Comparison of ENCODE assay signal across 1 cellular context in genomic region chrX:153578200-153578835, GRCh38.
TF ChIP-seq lines count a peak whose summit lies in the region.

No MANE protein-coding gene starts in this region.

TF ChIP-seq in HepG2, 621 proteins besides CTCF, POLR2A, EP300 and RAD21 (continued from another document):
- TF ChIP-seq ZBTB34 (CRISPR knock-in tag; IDR thresholded peaks at IDR 0.05) (no peak), AKNA (CRISPR knock-in tag; IDR thresholded peaks at IDR 0.05; ENCODE audit: borderline replicate concordance) (no peak), JUND (CRISPR knock-in tag; IDR thresholded peaks at IDR 0.05) (no peak), TFE3 (CRISPR knock-in tag; IDR thresholded peaks at IDR 0.05) (no peak), THRA (CRISPR knock-in tag; IDR thresholded peaks at IDR 0.05; ENCODE audit: borderline replicate concordance) (no peak), ZNF7 (CRISPR knock-in tag; IDR thresholded peaks at IDR 0.05) (no peak), FOXP4 (CRISPR knock-in tag; IDR thresholded peaks at IDR 0.05) (no peak)
